10 cellular contexts compared by ENCODE assay signal in genomic region chr10:28977518-28977917, GRCh38.
"Had no signal": no experiment of that assay in that cellular context is flagged by ENCODE, and none has a peak within 500 bp of the region (broad histone marks: within the 10 kb centered on the region; RNA-seq: fewer than 3 reads in every experiment).

No MANE protein-coding gene starts in this region.

- H3K27ac ChIP-seq: GM23248, HL-60 had no signal

- H3K9me3 Mint-ChIP-seq: HFFc6 had no signal

- H3K27me3 Mint-ChIP-seq: IgD-negative memory B cell had no signal

- H3K4me3 Mint-ChIP-seq: H9, HFFc6, IgD-negative memory B cell had no signal

- DNase-seq: GM23248, GOT3, H9, HCEC 1CT, HFFc6, KG1 had no signal

- FAIRE-seq: H54, HepG2 had no signal

- H2AFZ ChIP-seq: GM23248 had no signal

- H3K36me3 Mint-ChIP-seq: IgD-negative memory B cell had no signal

- H3K27ac Mint-ChIP-seq: H9, HFFc6, IgD-negative memory B cell had no signal

- H3K4me3 ChIP-seq: GM23248 had no signal

- H3K9ac ChIP-seq: GM23248 had no signal
